Comparison of ENCODE assay signal across 9 cellular contexts in the genomic region with DNA sequence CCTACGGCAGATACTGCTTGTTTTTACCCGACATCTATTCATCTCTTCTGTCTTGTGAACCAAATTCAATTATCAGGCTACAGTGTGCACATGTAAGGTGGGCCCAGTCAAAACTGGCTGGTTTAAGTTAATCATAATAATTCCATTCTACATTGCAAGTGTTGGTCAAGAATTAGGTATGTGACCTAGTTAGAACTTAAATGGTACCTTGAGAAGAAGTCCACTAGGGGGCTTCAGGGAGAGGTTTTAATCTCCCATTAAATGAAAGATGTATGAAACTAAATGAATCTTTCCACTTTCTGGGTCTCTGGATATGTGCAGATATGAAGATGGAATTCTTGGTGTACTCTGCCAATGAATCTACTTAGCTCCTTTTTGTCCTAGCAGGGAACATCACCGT.
A peak's percentile ranks its signal among the peaks of the same experiment; 100 is the strongest.
DNase-seq lines count a peak whose midpoint lies in the region; ATAC-seq, FAIRE-seq and TF ChIP-seq lines count a peak whose summit lies in the region.
"Had no signal": no experiment of that assay in that cellular context is flagged by ENCODE, and none has a peak within 500 bp of the region (broad histone marks: within the 10 kb centered on the region; RNA-seq: fewer than 3 reads in every experiment).

No MANE protein-coding gene starts in this region.

- no peaks in the 10 kb centered on the region for H3K4me1 Mint-ChIP-seq in activated CD4-positive, alpha-beta T cell treated with anti-CD3 and anti-CD28 coated beads, Interleukin-2, amount 10 ng/mL, durations not matched to agents 24 days and 14 days
- H3K4me1 Mint-ChIP-seq in activated naive CD4-positive, alpha-beta T cell treated with anti-CD3 and anti-CD28 coated beads for 36 hours (ENCODE audit: low read depth) = no peaks in the 10 kb centered on the region
- H3K4me1 Mint-ChIP-seq: activated B cell treated with CpG ODN at 0.5 μM for 24 hours had no signal

- H3K4me3 ChIP-seq in GM12878 (no peak overlapping the region), mesenchymal stem cell (ENCODE audit: insufficient read depth in 1 of 2, low read depth in 1 of 2, low read length in 2 of 2) (no peak overlapping the region)

- in situ Hi-C loops in GM12878 (cut with MboI) = no loop called here

- H3K14ac ChIP-seq in mesenchymal stem cell (ENCODE audit: low read length in 2 of 2) = no peak overlapping the region

- H3K4me3 Mint-ChIP-seq in activated CD4-positive, alpha-beta T cell treated with anti-CD3 and anti-CD28 coated beads, Interleukin-2, amount 10 ng/mL, durations not matched to agents 24 days and 14 days = no peak overlapping the region
- H3K4me3 Mint-ChIP-seq in activated naive CD4-positive, alpha-beta T cell treated with anti-CD3 and anti-CD28 coated beads for 36 hours = no peak overlapping the region
- H3K4me3 Mint-ChIP-seq: activated B cell treated with CpG ODN at 0.5 μM for 24 hours had no signal

- RAD21 ChIA-PET in GM12878 (lab: Charles Lee; ENCODE audit: unreplicated experiment) = no interaction called here

- no peaks in the 10 kb centered on the region for H3K9me3 Mint-ChIP-seq in activated CD4-positive, alpha-beta T cell treated with anti-CD3 and anti-CD28 coated beads, Interleukin-2, amount 10 ng/mL, durations not matched to agents 24 days and 14 days
- H3K9me3 Mint-ChIP-seq in activated naive CD4-positive, alpha-beta T cell treated with anti-CD3 and anti-CD28 coated beads for 36 hours = no peaks in the 10 kb centered on the region
- H3K9me3 Mint-ChIP-seq: activated B cell treated with CpG ODN at 0.5 μM for 24 hours had no signal

- 55% methylated on average over 3 of the region's 3 CpGs for WGBS in GM12878 (ENCODE audit: insufficient coverage, insufficient replicate concordance, low lambda C conversion rate, missing lambda C conversion rate)
- 97% methylated on average over 3 of the region's 3 CpGs for WGBS in mesenchymal stem cell

- no peak overlapping the region for H3K4ac ChIP-seq in mesenchymal stem cell (ENCODE audit: low read depth in 1 of 2, low read length in 2 of 2)

- H3K79me2 ChIP-seq in GM12878 (ENCODE audit: control insufficient read depth, insufficient read depth, low read length) = no peaks in the 10 kb centered on the region

- H3K27ac ChIP-seq in GM12878 (ENCODE audit: control insufficient read depth, insufficient read depth) = no peak overlapping the region
- H3K27ac ChIP-seq in mesenchymal stem cell (ENCODE audit: low read length, poor library complexity, severe bottlenecking) = no peak overlapping the region

- H2BK5ac ChIP-seq in mesenchymal stem cell (ENCODE audit: low read depth, low read length, poor library complexity, severe bottlenecking) = no peak overlapping the region

- H4K20me1 ChIP-seq in GM12878 (ENCODE audit: control insufficient read depth, insufficient read depth) = no peaks in the 10 kb centered on the region

- 0 out of 2 replicates have a peak, but pooled peaks have one; percentile 14 for TF ChIP-seq RAD21 in GM12878 (IDR thresholded peaks at IDR 0.05; ENCODE audit: insufficient read depth, low read depth, low read length)

- no peak overlapping the region for H4K8ac ChIP-seq in mesenchymal stem cell (ENCODE audit: low read length)

- TF ChIP-seq POLR2A in GM12878 (IDR thresholded peaks at IDR 0.05; ENCODE audit: low read depth, low read length) = no peak

- BruUV-seq in GM12878 (replicated peaks; lab: Mats Ljungman, UMichigan) = no TSS peak

- no peaks in the 10 kb centered on the region for H3K36me3 Mint-ChIP-seq in activated CD4-positive, alpha-beta T cell treated with anti-CD3 and anti-CD28 coated beads, Interleukin-2, amount 10 ng/mL, durations not matched to agents 24 days and 14 days (ENCODE audit: low read depth)
- no peaks in the 10 kb centered on the region for H3K36me3 Mint-ChIP-seq in activated naive CD4-positive, alpha-beta T cell treated with anti-CD3 and anti-CD28 coated beads for 36 hours (ENCODE audit: low read depth)

- H2AFZ ChIP-seq in GM12878 (ENCODE audit: control insufficient read depth, low read depth, low read length) (no peak overlapping the region), mesenchymal stem cell (ENCODE audit: low read depth, low read length) (no peak overlapping the region)

- ATAC-seq in GM12878 = peak; percentile 40; the same call in 1 of the 3 replicates

- H3K4me2 ChIP-seq in GM12878 (ENCODE audit: control insufficient read depth, insufficient read depth) (no peak overlapping the region), mesenchymal stem cell (ENCODE audit: low read length, poor library complexity, severe bottlenecking) (no peak overlapping the region)

- H3K36me3 ChIP-seq in GM12878 (ENCODE audit: control insufficient read depth in 2 of 2, insufficient read depth in 2 of 2, low read length in 1 of 2) = no peaks in the 10 kb centered on the region
- peaks cover under 1 to 27% of the 10 kb centered on the region in 2 experiments for H3K36me3 ChIP-seq in mesenchymal stem cell (ENCODE audit: control insufficient read depth in 1 of 2, insufficient read depth in 2 of 2, low read depth in 1 of 2, low read length in 2 of 2)

- TF ChIP-seq CTCF in GM12878 (IDR thresholded peaks at IDR 0.05 in 2 of 3, conservative IDR thresholded peaks at IDR 0.05 in 1 of 3; ENCODE audit: control insufficient read depth in 2 of 3, extremely low read depth in 1 of 3, insufficient read depth in 1 of 3, low read depth in 3 of 3, low read length in 3 of 3) = peak; percentile 16 to 44 (median 29); a peak in 3 of 6 replicates

- peak; percentile 19 for DNase-seq in COLO829 (ENCODE audit: low spot score)
- peak; percentile 62 for DNase-seq in HT-29 (ENCODE audit: low spot score)
- no peak for DNase-seq in GM12878 (ENCODE audit: low read depth, low spot score)
- peak; percentile 53 for DNase-seq in mesenchymal stem cell
- no peak for DNase-seq in activated CD4-positive, alpha-beta T cell treated with anti-CD3 and anti-CD28 coated beads, Interleukin-2, amount 10 ng/mL, durations not matched to agents 24 days and 14 days
- no peak for DNase-seq in activated CD4-positive, alpha-beta T cell treated with anti-CD3 and anti-CD28 coated beads for 1 hour
- DNase-seq in activated naive CD4-positive, alpha-beta T cell treated with anti-CD3 and anti-CD28 coated beads for 36 hours = no peak
- no peak for DNase-seq in DMS79 (lab: John Stamatoyannopoulos, UW)
- DNase-seq: activated B cell treated with CpG ODN at 0.5 μM for 24 hours had no signal

- no peak overlapping the region for H2AK5ac ChIP-seq in mesenchymal stem cell (ENCODE audit: low read length, severe bottlenecking)

- SMC1A ChIA-PET in GM12878 (lab: Charles Lee; ENCODE audit: uncharacterized antibody, unreplicated experiment) = no interaction called here

- no peak overlapping the region for H2BK12ac ChIP-seq in mesenchymal stem cell (ENCODE audit: low read length in 2 of 2)

- CTCF ChIA-PET in GM12878 (lab: Yijun Ruan, JAX) = interaction anchor here (0.9 to 1.3 kb wide), 2 partner anchors 11 to 219 kb away, joined by 3 to 4 read pairs; no protein-coding TSS in a partner anchor
- CTCF ChIA-PET in activated naive CD4-positive, alpha-beta T cell treated with anti-CD3 and anti-CD28 coated beads for 36 hours (lab: Charles Lee) = no interaction called here

- intact Hi-C loops in GM12878 (cut with micrococcal nuclease; ENCODE audit: unreplicated experiment) = no loop called here
- intact Hi-C loops in activated CD4-positive, alpha-beta T cell treated with anti-CD3 and anti-CD28 coated beads, Interleukin-2, amount 10 ng/mL, durations not matched to agents 24 days and 14 days (cut with micrococcal nuclease) = no loop called here
- intact Hi-C loops in activated naive CD4-positive, alpha-beta T cell treated with anti-CD3 and anti-CD28 coated beads for 36 hours (cut with micrococcal nuclease) = no loop called here

- H3K27ac Mint-ChIP-seq in activated CD4-positive, alpha-beta T cell treated with anti-CD3 and anti-CD28 coated beads, Interleukin-2, amount 10 ng/mL, durations not matched to agents 24 days and 14 days = no peak overlapping the region
- H3K27ac Mint-ChIP-seq in activated naive CD4-positive, alpha-beta T cell treated with anti-CD3 and anti-CD28 coated beads for 36 hours = no peak overlapping the region
- H3K27ac Mint-ChIP-seq: activated B cell treated with CpG ODN at 0.5 μM for 24 hours had no signal

- H3K9ac ChIP-seq in GM12878 (ENCODE audit: control insufficient read depth, insufficient read depth, low read length) (no peak overlapping the region), mesenchymal stem cell (ENCODE audit: low read length) (no peak overlapping the region)

- no peak overlapping the region for H3K23ac ChIP-seq in mesenchymal stem cell (ENCODE audit: low read length in 2 of 2)

- H3K4me1 ChIP-seq in GM12878 (ENCODE audit: control insufficient read depth, insufficient read depth, low read length) = no peaks in the 10 kb centered on the region
- no peaks in the 10 kb centered on the region for H3K4me1 ChIP-seq in mesenchymal stem cell (ENCODE audit: control insufficient read depth, insufficient read depth, low read depth, low read length)

- H3K27me3 ChIP-seq in GM12878 (replicated peaks in 1 of 2; ENCODE audit: control insufficient read depth in 2 of 2, insufficient read depth in 2 of 2, low read length in 1 of 2) = no peaks in the 10 kb centered on the region
- H3K27me3 ChIP-seq in mesenchymal stem cell (ENCODE audit: control insufficient read depth in 1 of 2, insufficient read depth in 1 of 2, low read length in 2 of 2) = no peaks in the 10 kb centered on the region

- no peak overlapping the region for H2BK120ac ChIP-seq in mesenchymal stem cell (ENCODE audit: low read depth, low read length)

- no peak for TF ChIP-seq EP300 in GM12878 (IDR thresholded peaks at IDR 0.05; ENCODE audit: borderline replicate concordance in 1 of 2, control insufficient read depth in 1 of 2, low read depth in 2 of 2, low read length in 2 of 2)

- no peak overlapping the region for H2BK15ac ChIP-seq in mesenchymal stem cell (ENCODE audit: low read depth, poor library complexity, severe bottlenecking)

- no peak overlapping the region for H3K18ac ChIP-seq in mesenchymal stem cell (ENCODE audit: low read depth in 1 of 2, low read length in 2 of 2)

- H4K91ac ChIP-seq in mesenchymal stem cell (ENCODE audit: low read length) = no peak overlapping the region

- H3K27me3 Mint-ChIP-seq in activated CD4-positive, alpha-beta T cell treated with anti-CD3 and anti-CD28 coated beads, Interleukin-2, amount 10 ng/mL, durations not matched to agents 24 days and 14 days = no peaks in the 10 kb centered on the region
- H3K27me3 Mint-ChIP-seq in activated naive CD4-positive, alpha-beta T cell treated with anti-CD3 and anti-CD28 coated beads for 36 hours (ENCODE audit: low read depth) = peaks cover 6% of the 10 kb centered on the region
- H3K27me3 Mint-ChIP-seq: activated B cell treated with CpG ODN at 0.5 μM for 24 hours had no signal

- POLR2A ChIA-PET in GM12878 (lab: Charles Lee) = no interaction called here

- H3K79me1 ChIP-seq in mesenchymal stem cell (replicated peaks; ENCODE audit: low read length, poor library complexity, severe bottlenecking) = peaks cover 6% of the 10 kb centered on the region

- no peak for FAIRE-seq in GM12878 (lab: Jason Lieb, UNC)

- H3K9me3 ChIP-seq in GM12878 (replicated peaks; ENCODE audit: control insufficient read depth, insufficient read depth, low read length) (no peaks in the 10 kb centered on the region), mesenchymal stem cell (ENCODE audit: control insufficient read depth, low read length) (no peaks in the 10 kb centered on the region)

Comparison
In these comparisons a context has a peak if more than half of its experiments do, and no peak if none do; other contexts are left out.
1. DNase-seq: peak in COLO829 (single experiment), HT-29 (single experiment) and mesenchymal stem cell (single experiment); none in GM12878 (single experiment), activated CD4-positive, alpha-beta T cell treated with anti-CD3 and anti-CD28 coated beads, Interleukin-2, amount 10 ng/mL, durations not matched to agents 24 days and 14 days (single experiment), activated CD4-positive, alpha-beta T cell treated with anti-CD3 and anti-CD28 coated beads for 1 hour (single experiment), activated naive CD4-positive, alpha-beta T cell treated with anti-CD3 and anti-CD28 coated beads for 36 hours (single experiment) and DMS79 (single experiment).